8 cellular contexts compared by ENCODE assay signal in genomic region chr5:97297063-97297715, GRCh38.
DNase-seq lines count a peak whose midpoint lies in the region; ATAC-seq and TF ChIP-seq lines count a peak whose summit lies in the region.

No MANE protein-coding gene starts in this region.

- TF ChIP-seq CTCF in smooth muscle cell (IDR thresholded peaks at IDR 0.05; ENCODE audit: borderline replicate concordance, insufficient read depth, poor library complexity, severe bottlenecking), result peak; percentile 32

- no peaks in the 10 kb centered on the region for H3K4me1 ChIP-seq in smooth muscle cell (ENCODE audit: low read depth)

- no peaks in the 10 kb centered on the region for H3F3A ChIP-seq in smooth muscle cell (ENCODE audit: low read depth)

- no peak overlapping the region for H3K4me2 ChIP-seq in smooth muscle cell

- no peaks in the 10 kb centered on the region for H3K27me3 ChIP-seq in smooth muscle cell (ENCODE audit: low read depth)

- 18% methylated on average over 5 of the region's 5 CpGs for WGBS in smooth muscle cell (ENCODE audit: low lambda C conversion rate)

- H3K4me1 Mint-ChIP-seq in activated naive CD4-positive, alpha-beta T cell treated with anti-CD3 and anti-CD28 coated beads for 36 hours (ENCODE audit: low read depth), result no peaks in the 10 kb centered on the region

- no peak overlapping the region for H3K4me3 Mint-ChIP-seq in activated naive CD4-positive, alpha-beta T cell treated with anti-CD3 and anti-CD28 coated beads for 36 hours

- H3K36me3 ChIP-seq in smooth muscle cell (ENCODE audit: low read depth), result no peaks in the 10 kb centered on the region

- intact Hi-C loops in activated naive CD4-positive, alpha-beta T cell treated with anti-CD3 and anti-CD28 coated beads for 36 hours (cut with micrococcal nuclease), result loop anchor here (1.0 to 2.0 kb wide), 2 partner anchors 1474 to 1530 kb away; no protein-coding TSS in a partner anchor

- H2AFZ ChIP-seq in smooth muscle cell (ENCODE audit: low read depth), result no peak overlapping the region

- H3K27ac Mint-ChIP-seq in activated naive CD4-positive, alpha-beta T cell treated with anti-CD3 and anti-CD28 coated beads for 36 hours, result no peak overlapping the region

- no peak overlapping the region for H3K27ac ChIP-seq in smooth muscle cell (ENCODE audit: low read depth)

- peaks cover 3% of the 10 kb centered on the region for H3K9me3 Mint-ChIP-seq in activated naive CD4-positive, alpha-beta T cell treated with anti-CD3 and anti-CD28 coated beads for 36 hours

- peak; percentile 36 for DNase-seq in activated naive CD4-positive, alpha-beta T cell treated with anti-CD3 and anti-CD28 coated beads for 36 hours
- DNase-seq in activated naive CD4-positive, alpha-beta T cell treated with anti-CD3 and anti-CD28 coated beads, Interleukin-2, amount 50 U/mL, for 16 hours, result no peak
- DNase-seq in RKO (ENCODE audit: low spot score) (peak; percentile 72), fibroblast of peridontal ligament (ENCODE audit: extremely low read depth) (peak; percentile 21), smooth muscle cell (lab: John Stamatoyannopoulos, UW; ENCODE audit: unreplicated experiment) (no peak), ureter (ENCODE audit: low spot score) (no peak)

- peak; percentile 97 for ATAC-seq in GM21526 (IDR thresholded peaks at IDR 0.05; ENCODE audit: low FRiP score, unreplicated experiment)
- ATAC-seq in HG03558 (IDR thresholded peaks at IDR 0.05; ENCODE audit: extremely low read depth, unreplicated experiment), result peak; percentile 93

- H3K9me3 ChIP-seq in smooth muscle cell (replicated peaks; ENCODE audit: low read depth), result no peaks in the 10 kb centered on the region

- no peaks in the 10 kb centered on the region for H3K79me2 ChIP-seq in smooth muscle cell (ENCODE audit: low read depth)

- no peaks in the 10 kb centered on the region for H4K20me1 ChIP-seq in smooth muscle cell (ENCODE audit: low read depth)

- CTCF ChIA-PET in activated naive CD4-positive, alpha-beta T cell treated with anti-CD3 and anti-CD28 coated beads for 36 hours (lab: Charles Lee), result interaction anchor here (0.7 to 0.9 kb wide), 2 partner anchors 16 to 66 kb away, joined by 3 to 5 read pairs; no protein-coding TSS in a partner anchor

- no peak overlapping the region for H3K9ac ChIP-seq in smooth muscle cell (ENCODE audit: low read depth)

- H3K27me3 Mint-ChIP-seq in activated naive CD4-positive, alpha-beta T cell treated with anti-CD3 and anti-CD28 coated beads for 36 hours (ENCODE audit: low read depth), result no peaks in the 10 kb centered on the region

- H3K36me3 Mint-ChIP-seq in activated naive CD4-positive, alpha-beta T cell treated with anti-CD3 and anti-CD28 coated beads for 36 hours (ENCODE audit: low read depth), result no peaks in the 10 kb centered on the region

- H3K4me3 ChIP-seq in smooth muscle cell, result no peak overlapping the region

Comparison
In these comparisons a context has a peak if more than half of its experiments do, and no peak if none do; other contexts are left out.
1. DNase-seq: peak in activated naive CD4-positive, alpha-beta T cell treated with anti-CD3 and anti-CD28 coated beads for 36 hours (single experiment), RKO (single experiment) and fibroblast of peridontal ligament (single experiment); none in activated naive CD4-positive, alpha-beta T cell treated with anti-CD3 and anti-CD28 coated beads, Interleukin-2, amount 50 U/mL, for 16 hours (single experiment), smooth muscle cell (single experiment) and ureter (single experiment).